ENCODE assay signal across 17 cellular contexts in the genomic region with DNA sequence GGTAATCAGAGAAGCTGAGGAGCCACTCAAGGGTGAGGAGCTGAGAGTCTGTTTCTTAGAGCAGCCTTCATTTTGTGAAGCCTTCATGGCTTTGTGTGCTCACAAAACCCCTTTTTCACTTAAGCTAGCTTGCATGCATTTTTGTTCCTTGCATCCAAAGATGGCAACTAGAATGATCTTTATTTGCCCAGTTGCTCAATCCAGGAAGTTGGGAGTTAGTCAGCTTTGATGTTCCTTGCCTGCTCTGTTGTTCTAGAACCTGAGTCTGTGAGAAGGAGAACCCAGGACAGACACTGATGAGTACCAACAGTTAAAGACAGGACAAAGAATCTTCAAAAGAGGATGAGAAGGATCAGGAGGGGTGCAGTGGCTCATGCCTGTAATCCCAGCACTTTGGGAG.
"Had no signal": no experiment of that assay in that cellular context is flagged by ENCODE, and none has a peak within 500 bp of the region (broad histone marks: within the 10 kb centered on the region; RNA-seq: fewer than 3 reads in every experiment).

No MANE protein-coding gene starts in this region.

- H2AFZ ChIP-seq: neural progenitor cell had no signal

- H3K4me2 ChIP-seq: neural progenitor cell had no signal

- H3K4me1 ChIP-seq: ascending aorta, gastrocnemius medialis, left ventricle myocardium inferior had no signal

- H3K27me3 ChIP-seq: ascending aorta, brain microvascular endothelial cell, gastrocnemius medialis, neural progenitor cell had no signal

- H3K4me3 ChIP-seq: ascending aorta, coronary artery, gastrocnemius medialis, left ventricle myocardium inferior, neural progenitor cell, thoracic aorta had no signal

- DNase-seq: activated CD4-positive, alpha-beta memory T cell treated with anti-CD3 and anti-CD28 coated beads for 36 hours; activated CD4-positive, alpha-beta T cell treated with anti-CD3 and anti-CD28 coated beads for 48 hours; activated effector memory CD4-positive, alpha-beta T cell treated with Interleukin-2 at 50 U/mL for 16 hours; activated naive CD4-positive, alpha-beta T cell treated with anti-CD3 and anti-CD28 coated beads, Interleukin-2, amount 10 ng/mL, durations not matched to agents 7 days and 5 days; activated T-cell treated with anti-CD3 and anti-CD28 coated beads, Interleukin-2, amount 50 U/mL, for 72 hours; brain microvascular endothelial cell; erythroblast; gastrocnemius medialis; hippocampal formation; left ventricle myocardium inferior; naive thymus-derived CD8-positive, alpha-beta T cell; stimulated activated CD4-positive, alpha-beta T cell treated with anti-CD3 and anti-CD28 coated beads, Interleukin-4, amount 100 ng/mL, for 1 hour; stimulated activated naive CD4-positive, alpha-beta T cell had no signal

- H3K36me3 ChIP-seq: ascending aorta, brain microvascular endothelial cell, gastrocnemius medialis, left ventricle myocardium inferior, neural progenitor cell, thoracic aorta had no signal

- H3K9me3 ChIP-seq: ascending aorta, gastrocnemius medialis, left ventricle myocardium inferior, thoracic aorta had no signal

- H3K9ac ChIP-seq: neural progenitor cell had no signal

- H3K27ac ChIP-seq: ascending aorta, brain microvascular endothelial cell, coronary artery, gastrocnemius medialis, left ventricle myocardium inferior, neural progenitor cell, thoracic aorta had no signal

- ATAC-seq: activated T-cell treated with anti-CD3 and anti-CD28 coated beads, Interleukin-2, amount 50 U/mL, for 72 hours; gastrocnemius medialis; naive thymus-derived CD8-positive, alpha-beta T cell had no signal
